Comparison of ENCODE assay signal across 8 cellular contexts in the genomic region with DNA sequence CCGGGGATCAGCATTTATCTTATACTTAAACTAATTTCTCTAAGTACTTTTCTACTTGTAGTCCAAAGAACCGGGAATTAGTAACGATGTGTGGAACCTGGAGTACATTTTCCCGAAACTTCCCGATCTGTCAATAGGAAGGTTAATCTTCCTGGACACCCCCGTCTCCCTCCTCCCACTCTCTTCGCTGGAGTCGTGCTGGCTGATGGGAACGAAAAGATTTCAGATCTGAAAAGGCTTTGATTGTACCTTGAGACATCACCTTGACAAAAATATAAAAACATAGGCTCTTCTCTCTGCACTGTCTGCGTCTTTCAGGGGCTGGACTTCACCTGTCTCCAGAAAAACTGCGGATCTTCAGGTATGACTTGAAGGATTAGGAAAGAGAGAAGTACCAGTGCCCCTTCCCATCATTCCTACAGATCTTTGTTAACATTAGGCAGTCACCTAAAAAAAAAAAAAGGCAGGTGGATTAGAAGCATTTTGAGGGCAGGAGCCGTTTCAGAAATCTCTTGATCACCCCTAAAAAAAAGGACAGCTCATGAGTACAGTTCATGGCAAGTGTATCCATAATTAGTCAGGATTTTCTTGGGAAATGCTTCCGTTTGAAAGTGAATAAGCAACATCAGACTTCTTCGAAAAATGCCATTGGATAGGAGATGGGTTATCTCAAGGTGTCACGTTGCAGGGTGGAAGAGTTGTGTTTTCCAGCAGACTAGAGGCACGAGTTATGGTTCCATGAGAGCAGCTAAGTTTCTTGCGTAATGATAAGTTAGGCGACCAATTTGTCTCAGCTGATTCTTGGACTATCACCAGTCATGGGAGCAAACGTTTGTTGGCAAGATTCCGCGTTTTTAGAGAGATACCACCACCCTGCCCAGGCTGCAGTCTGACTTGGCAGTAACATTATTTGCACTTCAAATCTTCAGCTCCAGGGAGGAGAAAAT. TPM values are rescaled to one million over a fixed set of nuclear protein-coding genes. Genes with fewer than 3 reads are reported as not detected.
DNase-seq lines count a peak whose midpoint lies in the region; ATAC-seq and TF ChIP-seq lines count a peak whose summit lies in the region.

No MANE protein-coding gene starts in this region.

- TF ChIP-seq EP300 in tibial nerve (IDR thresholded peaks at IDR 0.05): no peak

- H3K36me3 ChIP-seq in adipocyte (ENCODE audit: control insufficient read depth, insufficient read depth, low read length, severe bottlenecking) (no peaks in the 10 kb centered on the region), left lung (no peaks in the 10 kb centered on the region), tibial nerve (no peaks in the 10 kb centered on the region)

- H3K4me1 ChIP-seq in adipocyte (ENCODE audit: control insufficient read depth, insufficient read depth, low read length): peaks cover 7% of the 10 kb centered on the region
- H3K4me1 ChIP-seq in left lung: peaks cover 0 to 14% of the 10 kb centered on the region in 2 donors
- H3K4me1 ChIP-seq in tibial nerve: peaks cover 0 to 11% (median 0%) of the 10 kb centered on the region in 4 donors

- H3K27ac Mint-ChIP-seq in activated naive CD4-positive, alpha-beta T cell treated with anti-CD3 and anti-CD28 coated beads for 36 hours: no peak overlapping the region
- no peak overlapping the region for H3K27ac Mint-ChIP-seq in activated naive CD4-positive, alpha-beta T cell treated with anti-CD3 and anti-CD28 coated beads, Interleukin-2, amount 50 U/mL, for 72 hours

- H3K4me3 ChIP-seq in adipocyte (ENCODE audit: low read length): peak overlapping the region; percentile 78
- H3K4me3 ChIP-seq in left lung: peak overlapping the region; percentile 17 to 37
- peak overlapping the region; percentile 23 to 46 (median 32) for H3K4me3 ChIP-seq in tibial nerve

- peaks cover 11% of the 10 kb centered on the region for H3K4me1 Mint-ChIP-seq in activated naive CD4-positive, alpha-beta T cell treated with anti-CD3 and anti-CD28 coated beads for 36 hours (ENCODE audit: low read depth)

- no peaks in the 10 kb centered on the region for H3K36me3 Mint-ChIP-seq in activated naive CD4-positive, alpha-beta T cell treated with anti-CD3 and anti-CD28 coated beads for 36 hours (ENCODE audit: low read depth)
- peaks cover 0 to 6% of the 10 kb centered on the region in 2 donors for H3K36me3 Mint-ChIP-seq in activated naive CD4-positive, alpha-beta T cell treated with anti-CD3 and anti-CD28 coated beads, Interleukin-2, amount 50 U/mL, for 72 hours

- no peak for TF ChIP-seq CTCF in left lung (IDR thresholded peaks at IDR 0.05)
- no peak for TF ChIP-seq CTCF in tibial nerve (IDR thresholded peaks at IDR 0.05)

- WGBS in tibial nerve, 2 donors: 44 to 51% methylated on average over 21 of the region's 21 CpGs

- H3K27me3 Mint-ChIP-seq in activated naive CD4-positive, alpha-beta T cell treated with anti-CD3 and anti-CD28 coated beads for 36 hours (ENCODE audit: low read depth): peaks cover 49% of the 10 kb centered on the region

- no peak for DNase-seq in activated naive CD4-positive, alpha-beta T cell treated with anti-CD3 and anti-CD28 coated beads for 36 hours
- DNase-seq in activated naive CD4-positive, alpha-beta T cell treated with anti-CD3 and anti-CD28 coated beads, Interleukin-2, amount 50 U/mL, for 72 hours (ENCODE audit: low spot score in 2 of 2): no peak
- DNase-seq in adipocyte (ENCODE audit: low read depth): no peak
- no peak for DNase-seq in left lung
- DNase-seq in tibial nerve (ENCODE audit: low spot score in 2 of 2): no peak
- DNase-seq in AG20443 (ENCODE audit: low spot score): no peak
- no peak for DNase-seq in NCI-H1417 treated with DMSO at 0.1 percent for 48 hours (lab: John Stamatoyannopoulos, UW)
- DNase-seq in NCI-H524 (lab: John Stamatoyannopoulos, UW): no peak

- H3K9me3 ChIP-seq in adipocyte (ENCODE audit: control insufficient read depth, low read length) (peaks cover 3% of the 10 kb centered on the region), left lung (no peaks in the 10 kb centered on the region), tibial nerve (no peaks in the 10 kb centered on the region)

- CTCF ChIA-PET in activated naive CD4-positive, alpha-beta T cell treated with anti-CD3 and anti-CD28 coated beads for 36 hours (lab: Charles Lee): interaction anchor here (0.6 kb wide), 1 partner anchor 650 kb away, joined by 3 read pairs; no protein-coding TSS in a partner anchor

- ATAC-seq in activated naive CD4-positive, alpha-beta T cell treated with anti-CD3 and anti-CD28 coated beads, Interleukin-2, amount 50 U/mL, for 72 hours: no peak
- ATAC-seq in left lung: no peak

- intact Hi-C loops in activated naive CD4-positive, alpha-beta T cell treated with anti-CD3 and anti-CD28 coated beads for 36 hours (cut with micrococcal nuclease): loop anchor here (10.0 kb wide), 2 partner anchors 335 to 735 kb away; no protein-coding TSS in a partner anchor
- intact Hi-C loops in left lung (cut with DNase I): loop anchor here in 1 of 2 donors (5.0 kb wide), 2 partner anchors 323 to 633 kb away; no protein-coding TSS in a partner anchor

- H3K4me3 Mint-ChIP-seq in activated naive CD4-positive, alpha-beta T cell treated with anti-CD3 and anti-CD28 coated beads for 36 hours: peak overlapping the region; percentile 80

- no peaks in the 10 kb centered on the region for H3K9me3 Mint-ChIP-seq in activated naive CD4-positive, alpha-beta T cell treated with anti-CD3 and anti-CD28 coated beads for 36 hours
- H3K9me3 Mint-ChIP-seq in activated naive CD4-positive, alpha-beta T cell treated with anti-CD3 and anti-CD28 coated beads, Interleukin-2, amount 50 U/mL, for 72 hours: no peaks in the 10 kb centered on the region

- H3K9ac ChIP-seq in adipocyte (ENCODE audit: low read length): peak overlapping the region; percentile 13

- no peak overlapping the region for H3K27ac ChIP-seq in left lung
- H3K27ac ChIP-seq in tibial nerve: no peak overlapping the region

- TF ChIP-seq POLR2A in tibial nerve (IDR thresholded peaks at IDR 0.05): no peak

- H3K27me3 ChIP-seq in adipocyte (replicated peaks; ENCODE audit: control insufficient read depth, insufficient read depth, low read length) (peaks cover 34% of the 10 kb centered on the region), left lung (peaks cover 23 to 92% of the 10 kb centered on the region in 2 donors), tibial nerve (peaks cover 0 to 29% of the 10 kb centered on the region in 2 donors)

RNA-seq across cellular contexts. Expression of gene BAMBI, which starts 7.8 kb away (rescaled TPM):
- under 1 TPM; 0.57 to 0.59 TPM for total RNA-seq in activated naive CD4-positive, alpha-beta T cell treated with anti-CD3 and anti-CD28 coated beads for 36 hours
- under 1 TPM in 1 of 2 donors, not detected in 1; 0.25 TPM for total RNA-seq in activated naive CD4-positive, alpha-beta T cell treated with anti-CD3 and anti-CD28 coated beads, Interleukin-2, amount 50 U/mL, for 72 hours
- total RNA-seq in left lung (10 to 100 TPM in 1 of 2 donors, 1 to 10 TPM in 1; 7.5 to 24.7 TPM), tibial nerve (10 to 100 TPM in 3 of 4 donors, 1 to 10 TPM in 1; 8.8 to 16.7 (median 12.8) TPM)

Comparison
In these comparisons a context has a peak if more than half of its experiments do, and no peak if none do; other contexts are left out.
1. H3K4me3 ChIP-seq: peak in every context shown above with its lines; median percentile 78 in adipocyte; 32 in tibial nerve; 27 in left lung.
2. RNA of gene BAMBI, which starts 7.8 kb away (total RNA-seq): 7.5 to 24.7 TPM in left lung and 8.8 to 16.7 TPM in tibial nerve; 0.57 to 0.59 TPM in activated naive CD4-positive, alpha-beta T cell treated with anti-CD3 and anti-CD28 coated beads for 36 hours and 0.25 TPM in activated naive CD4-positive, alpha-beta T cell treated with anti-CD3 and anti-CD28 coated beads, Interleukin-2, amount 50 U/mL, for 72 hours; every median in the first group is over 4 times any median in the second.